8 cellular contexts compared by ENCODE assay signal in the genomic region with DNA sequence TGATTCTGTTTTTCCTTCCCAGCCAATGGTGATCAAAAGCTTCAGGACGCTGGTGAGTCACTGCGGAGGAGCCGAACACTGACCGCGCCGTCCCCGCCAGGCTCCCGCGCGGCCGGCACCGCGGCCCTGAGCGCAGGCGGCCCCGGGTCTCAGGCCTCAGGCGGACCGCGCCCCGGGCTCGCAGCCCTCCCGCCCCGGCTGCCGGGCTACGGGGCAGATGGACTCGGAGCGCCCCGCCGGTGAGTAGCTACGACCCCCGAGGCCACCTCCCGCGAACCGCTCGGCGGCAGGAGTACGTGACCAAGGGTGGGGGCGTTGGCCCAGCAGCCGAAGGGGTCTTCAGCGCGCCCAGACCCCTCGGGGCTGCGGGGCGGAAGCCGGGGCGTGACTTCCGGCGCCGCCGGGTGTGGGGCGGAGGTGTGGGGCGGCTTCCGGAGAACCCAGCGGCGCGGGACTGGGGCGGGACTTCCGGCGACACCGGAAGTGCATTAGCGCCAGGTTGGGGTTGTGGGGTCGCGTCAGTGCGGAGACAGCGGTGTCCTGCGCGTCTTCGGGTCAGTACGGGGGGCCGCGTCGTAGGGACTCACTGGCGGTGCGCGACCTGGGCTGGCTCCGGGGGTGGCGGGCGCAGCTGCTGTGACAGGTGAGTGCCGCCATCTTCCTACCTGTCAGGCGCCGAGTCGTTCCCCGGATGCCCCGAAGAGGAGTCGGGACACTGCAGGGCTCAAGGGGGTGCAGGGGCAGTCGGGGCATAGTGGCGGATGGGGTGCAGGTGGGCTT.
DNase-seq lines count a peak whose midpoint lies in the region; ATAC-seq and TF ChIP-seq lines count a peak whose summit lies in the region.

A gene with protein sequence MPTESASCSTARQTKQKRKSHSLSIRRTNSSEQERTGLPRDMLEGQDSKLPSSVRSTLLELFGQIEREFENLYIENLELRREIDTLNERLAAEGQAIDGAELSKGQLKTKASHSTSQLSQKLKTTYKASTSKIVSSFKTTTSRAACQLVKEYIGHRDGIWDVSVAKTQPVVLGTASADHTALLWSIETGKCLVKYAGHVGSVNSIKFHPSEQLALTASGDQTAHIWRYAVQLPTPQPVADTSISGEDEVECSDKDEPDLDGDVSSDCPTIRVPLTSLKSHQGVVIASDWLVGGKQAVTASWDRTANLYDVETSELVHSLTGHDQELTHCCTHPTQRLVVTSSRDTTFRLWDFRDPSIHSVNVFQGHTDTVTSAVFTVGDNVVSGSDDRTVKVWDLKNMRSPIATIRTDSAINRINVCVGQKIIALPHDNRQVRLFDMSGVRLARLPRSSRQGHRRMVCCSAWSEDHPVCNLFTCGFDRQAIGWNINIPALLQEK (plus strand): TSS at position 60 of the 780 bp plus-strand sequence. CDS start 15,771 bp downstream, outside the sequence.

- peaks cover 16% of the 10 kb centered on the region for H4K20me1 ChIP-seq in OCI-LY3 (ENCODE audit: insufficient read depth, low read length)

- no peak within 1 kb of the TSS; the same call in 1 of the 2 replicates for H2AFZ ChIP-seq in OCI-LY3 (ENCODE audit: low read depth, low read length)

- peak within 1 kb of the TSS; percentile 88 for H3K4me2 ChIP-seq in OCI-LY3 (ENCODE audit: low read length)

- no peaks in the 10 kb centered on the region for H3K9me3 ChIP-seq in OCI-LY3 (ENCODE audit: insufficient read depth, low read length)
- H3K9me3 ChIP-seq in mucosa of stomach (ENCODE audit: control insufficient read depth, low read length), result no peaks in the 10 kb centered on the region

- TF ChIP-seq CTCF in OCI-LY3 (IDR thresholded peaks at IDR 0.05; ENCODE audit: low read depth, low read length), result no peak

- peak; percentile 94 for ATAC-seq in GM19452 (IDR thresholded peaks at IDR 0.05; ENCODE audit: unreplicated experiment)
- ATAC-seq in HG03571 (IDR thresholded peaks at IDR 0.05; ENCODE audit: unreplicated experiment), result peak; percentile 91

- H3K36me3 ChIP-seq in OCI-LY3 (replicated peaks; ENCODE audit: low read depth, low read length), result peaks cover 22% of the 10 kb centered on the region
- H3K36me3 ChIP-seq in mucosa of stomach (ENCODE audit: control insufficient read depth, insufficient read depth, low read length), result no peaks in the 10 kb centered on the region

- peaks cover 99% of the 10 kb centered on the region for H3K79me2 ChIP-seq in OCI-LY3 (ENCODE audit: low read length)

- H3K27me3 ChIP-seq in OCI-LY3 (ENCODE audit: low read depth, low read length) (no peaks in the 10 kb centered on the region), mucosa of stomach (ENCODE audit: control insufficient read depth, insufficient read depth, low read length) (no peaks in the 10 kb centered on the region)

- peak; percentile 83 for TF ChIP-seq POLR2A in erythroblast (IDR thresholded peaks at IDR 0.05; ENCODE audit: low read length)

- DNase-seq in COLO829 (ENCODE audit: low spot score) (peak; percentile 71), activated T-cell treated with anti-CD3 and anti-CD28 coated beads for 4 hours (peak; percentile 81), erythroblast (lab: John Stamatoyannopoulos, UW) (peak; percentile 89 to 92)
- DNase-seq in stimulated activated CD8-positive, alpha-beta memory T cell treated with anti-CD3 and anti-CD28 coated beads, Interleukin-4, amount 100 ng/mL, for 48 hours, result peak; percentile 92

- peaks cover 26% of the 10 kb centered on the region for H3K4me1 ChIP-seq in OCI-LY3 (ENCODE audit: low read length)
- H3K4me1 ChIP-seq in mucosa of stomach (ENCODE audit: control insufficient read depth, insufficient read depth, low read length), result peaks cover 20% of the 10 kb centered on the region

- peak within 1 kb of the TSS; percentile 79 for H3K9ac ChIP-seq in OCI-LY3 (ENCODE audit: low read length)
- peak within 1 kb of the TSS; percentile 82 for H3K9ac ChIP-seq in mucosa of stomach (ENCODE audit: low read length)

- H3K4me3 ChIP-seq in OCI-LY3 (ENCODE audit: low read length) (peak within 1 kb of the TSS; percentile 96), mucosa of stomach (ENCODE audit: low read length) (peak within 1 kb of the TSS; percentile 75)

- H3K27ac ChIP-seq in OCI-LY3 (ENCODE audit: low read length), result peak within 1 kb of the TSS; percentile 64

Comparison
In these comparisons a context has a peak if more than half of its experiments do, and no peak if none do; other contexts are left out.
1. Peak in every context shown above with its lines: DNase-seq, ATAC-seq, H3K4me3 ChIP-seq and H3K27ac ChIP-seq.